ENCODE assay signal across 8 cellular contexts in genomic region chr7:38368191-38368605, GRCh38.
DNase-seq lines count a peak whose midpoint lies in the region; ATAC-seq and TF ChIP-seq lines count a peak whose summit lies in the region.

No MANE protein-coding gene starts in this region.

- peak overlapping the region; percentile 93 for H3K27ac Mint-ChIP-seq in activated naive CD4-positive, alpha-beta T cell treated with anti-CD3 and anti-CD28 coated beads, Interleukin-2, amount 50 U/mL, for 24 hours

- no peak overlapping the region for H3K4me2 ChIP-seq in Karpas-422 (ENCODE audit: low read depth, low read length, poor library complexity, severe bottlenecking)

- TF ChIP-seq POLR2A in spleen (IDR thresholded peaks at IDR 0.05): no peak

- peaks cover 1% of the 10 kb centered on the region for H3K36me3 Mint-ChIP-seq in activated naive CD4-positive, alpha-beta T cell treated with anti-CD3 and anti-CD28 coated beads, Interleukin-2, amount 50 U/mL, for 24 hours

- intact Hi-C loops in left cardiac atrium (cut with DNase I) (no loop called here), spleen (cut with DNase I; ENCODE audit: low total_unique reads) (loop anchor here (5.0 kb wide), 1 partner anchor 261 kb away; no protein-coding TSS in a partner anchor)

- H3K36me3 ChIP-seq in Karpas-422 (ENCODE audit: insufficient read depth, low read length): no peaks in the 10 kb centered on the region
- peaks cover 0 to 4% (median 0%) of the 10 kb centered on the region in 6 donors for H3K36me3 ChIP-seq in spleen

- WGBS in spleen, 5 donors: 21 to 54% (median 27%) methylated on average over 4 to 5 of the region's 5 CpGs

- H3K4me1 ChIP-seq in Karpas-422 (ENCODE audit: low read length) (peaks cover 7% of the 10 kb centered on the region), spleen (peaks cover 23 to 94% (median 52%) of the 10 kb centered on the region in 6 donors)

- TF ChIP-seq CTCF in spleen (IDR thresholded peaks at IDR 0.05 in 8 of 11, conservative IDR thresholded peaks at IDR 0.05 in 3 of 11): peak; percentile 48 to 92 (median 81)

- H3K9me3 Mint-ChIP-seq in activated naive CD4-positive, alpha-beta T cell treated with anti-CD3 and anti-CD28 coated beads, Interleukin-2, amount 50 U/mL, for 24 hours: no peaks in the 10 kb centered on the region

- H2AFZ ChIP-seq in Karpas-422 (ENCODE audit: low read length): no peak overlapping the region

- H3K27me3 ChIP-seq in Karpas-422 (ENCODE audit: low read length) (no peaks in the 10 kb centered on the region), spleen (replicated peaks in 1 of 7) (no peaks in the 10 kb centered on the region)

- H3K4me3 Mint-ChIP-seq in activated naive CD4-positive, alpha-beta T cell treated with anti-CD3 and anti-CD28 coated beads, Interleukin-2, amount 50 U/mL, for 24 hours: peak overlapping the region; percentile 81

- H3K4me1 Mint-ChIP-seq in activated naive CD4-positive, alpha-beta T cell treated with anti-CD3 and anti-CD28 coated beads, Interleukin-2, amount 50 U/mL, for 24 hours: peaks cover 80% of the 10 kb centered on the region

- H3K9ac ChIP-seq in Karpas-422 (ENCODE audit: low read length): no peak overlapping the region

- ATAC-seq in GM21526 (IDR thresholded peaks at IDR 0.05; ENCODE audit: low FRiP score, unreplicated experiment): peak; percentile 49
- peak; percentile 28 to 67 for ATAC-seq in left cardiac atrium
- ATAC-seq in GM18870 (IDR thresholded peaks at IDR 0.05; ENCODE audit: unreplicated experiment): no peak

- H3K27me3 Mint-ChIP-seq in activated naive CD4-positive, alpha-beta T cell treated with anti-CD3 and anti-CD28 coated beads, Interleukin-2, amount 50 U/mL, for 24 hours: no peaks in the 10 kb centered on the region

- H3K27ac ChIP-seq in Karpas-422 (ENCODE audit: low read length) (no peak overlapping the region), spleen (peak overlapping the region; percentile 3 to 80 (median 62))

- H3K79me2 ChIP-seq in Karpas-422 (ENCODE audit: low read length): peaks cover 70% of the 10 kb centered on the region

- H3K9me3 ChIP-seq in Karpas-422 (ENCODE audit: low read length): no peaks in the 10 kb centered on the region
- H3K9me3 ChIP-seq in spleen: no peaks in the 10 kb centered on the region

- H4K20me1 ChIP-seq in Karpas-422 (ENCODE audit: insufficient read depth, low read depth, low read length): no peaks in the 10 kb centered on the region

- no peaks in the 10 kb centered on the region for H3K9me2 ChIP-seq in Karpas-422 (replicated peaks; ENCODE audit: insufficient read depth, low read length)

- no peak overlapping the region for H3K4me3 ChIP-seq in Karpas-422 (ENCODE audit: low read length)
- H3K4me3 ChIP-seq in spleen: peak overlapping the region in 1 of 8 donors; percentile 15

- DNase-seq in DMS 273 (lab: John Stamatoyannopoulos, UW; ENCODE audit: unreplicated experiment) (peak; percentile 91), Karpas-422 (peak; percentile 87), SKM-1 treated with dmso at 0.1 percent for 144 hours (lab: John Stamatoyannopoulos, UW; ENCODE audit: unreplicated experiment) (peak; percentile 71), left cardiac atrium (peak; percentile 62), spleen (peak; percentile 93)
